23 cellular contexts compared by ENCODE assay signal in the genomic region with DNA sequence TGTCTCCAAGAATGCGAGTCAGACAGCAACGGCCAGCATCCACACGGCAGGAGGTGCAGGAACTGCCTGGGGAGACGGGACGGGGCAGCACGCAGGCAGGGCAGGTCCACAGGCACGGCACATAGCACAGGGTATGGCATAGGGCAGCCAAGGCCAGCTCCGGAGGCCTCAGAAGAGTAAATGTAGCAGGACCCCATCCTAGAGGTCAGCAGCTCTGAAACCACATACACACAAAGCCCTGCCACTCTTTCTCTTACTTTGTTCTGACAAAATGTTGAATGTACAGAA. TPM values are rescaled to one million over a fixed set of nuclear protein-coding genes. Genes with fewer than 3 reads are reported as not detected.
"Had no signal": no experiment of that assay in that cellular context is flagged by ENCODE, and none has a peak within 500 bp of the region (broad histone marks: within the 10 kb centered on the region; RNA-seq: fewer than 3 reads in every experiment).

No MANE protein-coding gene starts in this region.

- H3K9me3 ChIP-seq: SJSA1 had no signal

- H3K4me3 Mint-ChIP-seq: IgD-negative memory B cell had no signal

- H3K4me3 ChIP-seq: K562, SJSA1, SK-N-MC had no signal

- H3K9ac ChIP-seq: KMS-11 had no signal

- H3K4me2 ChIP-seq: KMS-11 had no signal

- H3K27me3 Mint-ChIP-seq: IgD-negative memory B cell had no signal

- H3K27me3 ChIP-seq: SJSA1 had no signal

- H3K4me1 ChIP-seq: SJSA1 had no signal

- DNase-seq: Kasumi-1, MM.1S, MV-4-11, NCI-H1048, NCI-H1105, NCI-H1417, NCI-H1436 treated with DMSO at 0.1 percent for 48 hours, NCI-H187 treated with DMSO at 0.1 percent for 48 hours, NCI-H2029 treated with DMSO at 0.1 percent for 48 hours, NCI-H226, NCI-H446, NCI-H510A, NCI-H774, Right ventricle myocardium superior, RPMI8226, SIG-M5 had no signal

- ATAC-seq: K562 had no signal

- H3K9me3 Mint-ChIP-seq: IgD-negative memory B cell had no signal

- H3K27ac ChIP-seq: HL-60, KMS-11, SJSA1, SK-N-MC had no signal

RNA-seq across cellular contexts. Expression of a gene that starts 54.1 kb away (rescaled TPM):
- total RNA-seq: K562, M059J, Right ventricle myocardium superior, SJSA1 had no signal
- polyA plus RNA-seq: IgD-negative memory B cell, K562 had no signal
